ENCODE assay signal across 1 cellular context in genomic region chr2:97676620-97677019, GRCh38.
TF ChIP-seq lines count a peak whose summit lies in the region.

No MANE protein-coding gene starts in this region.

TF ChIP-seq in GM12878, 131 proteins besides CTCF, POLR2A, EP300 and RAD21:
- TF ChIP-seq, protein P1, sequence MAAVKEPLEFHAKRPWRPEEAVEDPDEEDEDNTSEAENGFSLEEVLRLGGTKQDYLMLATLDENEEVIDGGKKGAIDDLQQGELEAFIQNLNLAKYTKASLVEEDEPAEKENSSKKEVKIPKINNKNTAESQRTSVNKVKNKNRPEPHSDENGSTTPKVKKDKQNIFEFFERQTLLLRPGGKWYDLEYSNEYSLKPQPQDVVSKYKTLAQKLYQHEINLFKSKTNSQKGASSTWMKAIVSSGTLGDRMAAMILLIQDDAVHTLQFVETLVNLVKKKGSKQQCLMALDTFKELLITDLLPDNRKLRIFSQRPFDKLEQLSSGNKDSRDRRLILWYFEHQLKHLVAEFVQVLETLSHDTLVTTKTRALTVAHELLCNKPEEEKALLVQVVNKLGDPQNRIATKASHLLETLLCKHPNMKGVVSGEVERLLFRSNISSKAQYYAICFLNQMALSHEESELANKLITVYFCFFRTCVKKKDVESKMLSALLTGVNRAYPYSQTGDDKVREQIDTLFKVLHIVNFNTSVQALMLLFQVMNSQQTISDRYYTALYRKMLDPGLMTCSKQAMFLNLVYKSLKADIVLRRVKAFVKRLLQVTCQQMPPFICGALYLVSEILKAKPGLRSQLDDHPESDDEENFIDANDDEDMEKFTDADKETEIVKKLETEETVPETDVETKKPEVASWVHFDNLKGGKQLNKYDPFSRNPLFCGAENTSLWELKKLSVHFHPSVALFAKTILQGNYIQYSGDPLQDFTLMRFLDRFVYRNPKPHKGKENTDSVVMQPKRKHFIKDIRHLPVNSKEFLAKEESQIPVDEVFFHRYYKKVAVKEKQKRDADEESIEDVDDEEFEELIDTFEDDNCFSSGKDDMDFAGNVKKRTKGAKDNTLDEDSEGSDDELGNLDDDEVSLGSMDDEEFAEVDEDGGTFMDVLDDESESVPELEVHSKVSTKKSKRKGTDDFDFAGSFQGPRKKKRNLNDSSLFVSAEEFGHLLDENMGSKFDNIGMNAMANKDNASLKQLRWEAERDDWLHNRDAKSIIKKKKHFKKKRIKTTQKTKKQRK (IDR thresholded peaks at IDR 0.05; ENCODE audit: low read depth, low read length) = no peak
- no peak for TF ChIP-seq YY1 (IDR thresholded peaks at IDR 0.05; ENCODE audit: low read depth, low read length)
- TF ChIP-seq RB1 (IDR thresholded peaks at IDR 0.05; ENCODE audit: borderline replicate concordance) = no peak
- TF ChIP-seq POU2F2 (IDR thresholded peaks at IDR 0.05; ENCODE audit: borderline replicate concordance, low read depth, low read length) = no peak
- TF ChIP-seq ATF7 (IDR thresholded peaks at IDR 0.05; ENCODE audit: low read depth) = peak; percentile 31; the same call in 1 of the 2 replicates
- TF ChIP-seq, protein P2, sequence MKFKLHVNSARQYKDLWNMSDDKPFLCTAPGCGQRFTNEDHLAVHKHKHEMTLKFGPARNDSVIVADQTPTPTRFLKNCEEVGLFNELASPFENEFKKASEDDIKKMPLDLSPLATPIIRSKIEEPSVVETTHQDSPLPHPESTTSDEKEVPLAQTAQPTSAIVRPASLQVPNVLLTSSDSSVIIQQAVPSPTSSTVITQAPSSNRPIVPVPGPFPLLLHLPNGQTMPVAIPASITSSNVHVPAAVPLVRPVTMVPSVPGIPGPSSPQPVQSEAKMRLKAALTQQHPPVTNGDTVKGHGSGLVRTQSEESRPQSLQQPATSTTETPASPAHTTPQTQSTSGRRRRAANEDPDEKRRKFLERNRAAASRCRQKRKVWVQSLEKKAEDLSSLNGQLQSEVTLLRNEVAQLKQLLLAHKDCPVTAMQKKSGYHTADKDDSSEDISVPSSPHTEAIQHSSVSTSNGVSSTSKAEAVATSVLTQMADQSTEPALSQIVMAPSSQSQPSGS (IDR thresholded peaks at IDR 0.05; ENCODE audit: low read length) = no peak
- TF ChIP-seq KLF5 (IDR thresholded peaks at IDR 0.05; ENCODE audit: partially characterized antibody) = no peak
- TF ChIP-seq NBN (IDR thresholded peaks at IDR 0.05) = no peak
- TF ChIP-seq GATAD2B (conservative IDR thresholded peaks at IDR 0.05; ENCODE audit: low read depth) = no peak
- no peak for TF ChIP-seq YBX1 (IDR thresholded peaks at IDR 0.05)
- TF ChIP-seq NRF1 (conservative IDR thresholded peaks at IDR 0.05; ENCODE audit: low read depth, low read length) = no peak
- TF ChIP-seq, protein P3, sequence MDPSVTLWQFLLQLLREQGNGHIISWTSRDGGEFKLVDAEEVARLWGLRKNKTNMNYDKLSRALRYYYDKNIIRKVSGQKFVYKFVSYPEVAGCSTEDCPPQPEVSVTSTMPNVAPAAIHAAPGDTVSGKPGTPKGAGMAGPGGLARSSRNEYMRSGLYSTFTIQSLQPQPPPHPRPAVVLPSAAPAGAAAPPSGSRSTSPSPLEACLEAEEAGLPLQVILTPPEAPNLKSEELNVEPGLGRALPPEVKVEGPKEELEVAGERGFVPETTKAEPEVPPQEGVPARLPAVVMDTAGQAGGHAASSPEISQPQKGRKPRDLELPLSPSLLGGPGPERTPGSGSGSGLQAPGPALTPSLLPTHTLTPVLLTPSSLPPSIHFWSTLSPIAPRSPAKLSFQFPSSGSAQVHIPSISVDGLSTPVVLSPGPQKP (IDR thresholded peaks at IDR 0.05; ENCODE audit: low read depth, low read length) = no peak
- no peak for TF ChIP-seq SPI1 (IDR thresholded peaks at IDR 0.05; ENCODE audit: borderline replicate concordance, insufficient read depth, low read depth, low read length)
- no peak for TF ChIP-seq MYC (IDR thresholded peaks at IDR 0.05; ENCODE audit: insufficient read depth, insufficient read length, insufficient replicate concordance, low read length, severe bottlenecking)
- TF ChIP-seq SREBF1 (IDR thresholded peaks at IDR 0.05; ENCODE audit: low read length) = no peak
- TF ChIP-seq ZNF384 (IDR thresholded peaks at IDR 0.05; ENCODE audit: borderline replicate concordance, low read depth, low read length) = peak; percentile 13; the same call in 1 of the 2 replicates
